Comparison of ENCODE assay signal across 9 cellular contexts in the genomic region with DNA sequence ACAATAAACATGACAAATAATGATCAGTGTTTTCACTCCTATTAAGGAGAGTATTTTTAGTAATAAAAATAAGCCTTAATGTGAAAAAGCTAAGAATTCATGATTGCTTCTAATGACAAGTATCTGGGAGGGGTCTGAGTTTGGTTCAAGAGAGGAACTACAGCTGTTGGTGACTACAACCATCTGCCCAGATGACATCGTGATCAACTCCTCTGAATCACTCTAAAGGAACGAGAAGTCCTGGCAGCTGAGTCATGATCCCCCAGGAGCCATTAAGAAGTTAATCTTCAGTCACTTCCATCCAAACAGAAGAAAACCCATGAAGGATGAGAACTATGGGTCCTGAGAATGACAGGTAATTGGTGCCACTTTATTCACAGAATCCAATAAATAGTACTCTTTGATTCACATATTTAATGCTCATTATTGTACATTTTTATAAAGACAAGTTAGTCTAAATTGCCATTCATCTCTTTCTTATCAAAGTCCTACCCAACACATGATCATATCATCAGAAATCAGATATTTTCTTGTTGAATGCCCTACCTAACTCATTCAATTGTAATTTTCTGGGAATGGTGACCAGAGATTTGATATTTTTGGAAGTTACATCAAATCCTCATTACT. TPM values are rescaled to one million over a fixed set of nuclear protein-coding genes. Genes with fewer than 3 reads are reported as not detected.
DNase-seq lines count a peak whose midpoint lies in the region; ATAC-seq and TF ChIP-seq lines count a peak whose summit lies in the region.
"Had no signal": no experiment of that assay in that cellular context is flagged by ENCODE, and none has a peak within 500 bp of the region (broad histone marks: within the 10 kb centered on the region; RNA-seq: fewer than 3 reads in every experiment).

No MANE protein-coding gene starts in this region.

- no peak overlapping the region for H3K27ac Mint-ChIP-seq in stimulated activated memory B cell treated with anti-CD40 and anti-IgM and Interleukin-4, amounts not matched to agents 10 μg/mL and 1 μg/mL and 100 μg/mL, for 72 hours
- H3K27ac Mint-ChIP-seq: neural progenitor cell had no signal

- no peaks in the 10 kb centered on the region for H3K9me3 Mint-ChIP-seq in stimulated activated memory B cell treated with anti-CD40 and anti-IgM and Interleukin-4, amounts not matched to agents 10 μg/mL and 1 μg/mL and 100 μg/mL, for 72 hours
- H3K9me3 Mint-ChIP-seq: neural progenitor cell had no signal

- no peak for TF ChIP-seq CTCF in retinal pigment epithelial cell (conservative IDR thresholded peaks at IDR 0.05; ENCODE audit: low read depth, low read length)

- no peak overlapping the region for H3K4me3 ChIP-seq in retinal pigment epithelial cell (ENCODE audit: low read length)
- H3K4me3 ChIP-seq: neural progenitor cell had no signal

- no peak overlapping the region for H3K4me3 Mint-ChIP-seq in stimulated activated memory B cell treated with anti-CD40 and anti-IgM and Interleukin-4, amounts not matched to agents 10 μg/mL and 1 μg/mL and 100 μg/mL, for 72 hours
- H3K4me3 Mint-ChIP-seq: neural progenitor cell had no signal

- H3K4me1 Mint-ChIP-seq in stimulated activated memory B cell treated with anti-CD40 and anti-IgM and Interleukin-4, amounts not matched to agents 10 μg/mL and 1 μg/mL and 100 μg/mL, for 72 hours, result no peaks in the 10 kb centered on the region

- DNase-seq in ELF-1 (ENCODE audit: low read depth, low spot score) (peak; percentile 51), RPMI7951 (ENCODE audit: low read depth) (peak; percentile 96), fibroblast of gingiva (ENCODE audit: low read depth) (peak; percentile 90), retinal pigment epithelial cell (ENCODE audit: low read depth) (peak; percentile 72), germinal center (ENCODE audit: low spot score) (no peak), NCI-H1694 treated with DMSO at 0.1 percent for 48 hours (lab: John Stamatoyannopoulos, UW) (no peak)
- DNase-seq in activated CD4-positive, alpha-beta T cell treated with anti-CD3 and anti-CD28 coated beads for 1 hour, result no peak

- no peak for ATAC-seq in stimulated activated memory B cell treated with anti-CD40 and anti-IgM and Interleukin-4, amounts not matched to agents 10 μg/mL and 1 μg/mL and 100 μg/mL, for 72 hours

- H3K36me3 Mint-ChIP-seq in stimulated activated memory B cell treated with anti-CD40 and anti-IgM and Interleukin-4, amounts not matched to agents 10 μg/mL and 1 μg/mL and 100 μg/mL, for 72 hours, result no peaks in the 10 kb centered on the region

- H3K27me3 Mint-ChIP-seq in stimulated activated memory B cell treated with anti-CD40 and anti-IgM and Interleukin-4, amounts not matched to agents 10 μg/mL and 1 μg/mL and 100 μg/mL, for 72 hours, result no peaks in the 10 kb centered on the region

RNA-seq across cellular contexts. Expression of a gene that starts 6.8 kb away (rescaled TPM):
- 57.2 and 73.3 TPM in 2 replicates for total RNA-seq in RPMI7951 (2014; rRNA removed; shearing (Covaris generic))

Comparison
In these comparisons a context has a peak if more than half of its experiments do, and no peak if none do; other contexts are left out.
1. DNase-seq: peak in ELF-1 (single experiment), RPMI7951 (single experiment), fibroblast of gingiva (single experiment) and retinal pigment epithelial cell (single experiment); none in germinal center (single experiment), NCI-H1694 treated with DMSO at 0.1 percent for 48 hours (single experiment) and activated CD4-positive, alpha-beta T cell treated with anti-CD3 and anti-CD28 coated beads for 1 hour (single experiment).